Comparison of ENCODE assay signal across 23 cellular contexts in genomic region chr12:58567189-58567588, GRCh38.
"Had no signal": no experiment of that assay in that cellular context is flagged by ENCODE, and none has a peak within 500 bp of the region (broad histone marks: within the 10 kb centered on the region; RNA-seq: fewer than 3 reads in every experiment).

No MANE protein-coding gene starts in this region.

- DNase-seq: activated CD4-positive, alpha-beta T cell treated with anti-CD3 and anti-CD28 coated beads for 1 hour; activated CD4-positive, alpha-beta T cell treated with anti-CD3 and anti-CD28 coated beads, Interleukin-2, amount 10 ng/mL, durations not matched to agents 24 days and 14 days; activated CD4-positive, alpha-beta T cell treated with anti-CD3 and anti-CD28 coated beads, Interleukin-2, amount 50 U/mL, for 48 hours; activated CD8-positive, alpha-beta memory T cell treated with anti-CD3 and anti-CD28 coated beads, Interleukin-2, amount 10 ng/mL, durations not matched to agents 7 days and 5 days; activated effector memory CD4-positive, alpha-beta T cell treated with Interleukin-2 at 50 U/mL for 16 hours; activated naive CD4-positive, alpha-beta T cell; activated T-cell treated with anti-CD3 and anti-CD28 coated beads, Interleukin-2, amount 50 U/mL, for 24 hours; aorta; MM.1S; NCI-H1105; NCI-H1436; NCI-H1694 treated with DMSO at 0.1 percent for 48 hours; NCI-H2029 treated with DMSO at 0.1 percent for 48 hours; NCI-H2227 treated with DMSO at 0.1 percent for 48 hours; NCI-H446 treated with DMSO at 0.1 percent for 48 hours; SHP77 had no signal

- H3K4me3 ChIP-seq: breast epithelium had no signal

- FAIRE-seq: RCC 7860 had no signal

- H3K27me3 Mint-ChIP-seq: activated CD4-positive, alpha-beta T cell treated with anti-CD3 and anti-CD28 coated beads, Interleukin-2, amount 10 ng/mL, durations not matched to agents 24 days and 14 days; activated CD8-positive, alpha-beta memory T cell treated with anti-CD3 and anti-CD28 coated beads, Interleukin-2, amount 10 ng/mL, durations not matched to agents 7 days and 5 days; activated T-cell treated with anti-CD3 and anti-CD28 coated beads, Interleukin-2, amount 50 U/mL, for 24 hours had no signal

- H3K4me1 Mint-ChIP-seq: activated CD4-positive, alpha-beta T cell treated with anti-CD3 and anti-CD28 coated beads, Interleukin-2, amount 10 ng/mL, durations not matched to agents 24 days and 14 days; activated CD8-positive, alpha-beta memory T cell treated with anti-CD3 and anti-CD28 coated beads, Interleukin-2, amount 10 ng/mL, durations not matched to agents 7 days and 5 days; activated naive CD4-positive, alpha-beta T cell treated with anti-CD3 and anti-CD28 coated beads, Interleukin-2, amount 50 U/mL, for 24 hours; central memory CD8-positive, alpha-beta T cell; WTC11 had no signal

- H3K27me3 ChIP-seq: breast epithelium had no signal

- H3K27ac Mint-ChIP-seq: activated CD4-positive, alpha-beta T cell treated with anti-CD3 and anti-CD28 coated beads, Interleukin-2, amount 10 ng/mL, durations not matched to agents 24 days and 14 days; activated CD8-positive, alpha-beta memory T cell treated with anti-CD3 and anti-CD28 coated beads, Interleukin-2, amount 10 ng/mL, durations not matched to agents 7 days and 5 days; activated naive CD4-positive, alpha-beta T cell treated with anti-CD3 and anti-CD28 coated beads, Interleukin-2, amount 50 U/mL, for 24 hours; activated T-cell treated with anti-CD3 and anti-CD28 coated beads, Interleukin-2, amount 50 U/mL, for 24 hours; activated T-helper 1 cell treated with anti-CD3 and anti-CD28 coated beads, Interleukin-12 subunit alpha, Interleukin-12 subunit beta, Interleukin-2, Interleukin-4 antibody, amounts not matched to agents 30 ng/mL and 10 ng/mL and 1 ng/mL, durations not matched to agents 14 hours and 24 hours and 36 hours; T-helper 1 cell treated with Interleukin-12 subunit alpha and Interleukin-12 subunit beta and Interleukin-4 antibody, amounts not matched to agents 30 μg/mL and 1 μg/mL, for 36 hours; WTC11 had no signal

- H3K9me3 ChIP-seq: breast epithelium had no signal

- H3K36me3 ChIP-seq: breast epithelium had no signal

- ATAC-seq: activated CD8-positive, alpha-beta memory T cell treated with anti-CD3 and anti-CD28 coated beads, Interleukin-2, amount 10 ng/mL, durations not matched to agents 7 days and 5 days; WTC11 had no signal

- H3K9me3 Mint-ChIP-seq: activated CD4-positive, alpha-beta T cell treated with anti-CD3 and anti-CD28 coated beads, Interleukin-2, amount 10 ng/mL, durations not matched to agents 24 days and 14 days; activated naive CD4-positive, alpha-beta T cell treated with anti-CD3 and anti-CD28 coated beads, Interleukin-2, amount 50 U/mL, for 24 hours; activated T-helper 1 cell treated with anti-CD3 and anti-CD28 coated beads, Interleukin-12 subunit alpha, Interleukin-12 subunit beta, Interleukin-2, Interleukin-4 antibody, amounts not matched to agents 30 ng/mL and 10 ng/mL and 1 ng/mL, durations not matched to agents 14 hours and 24 hours and 36 hours; T-helper 1 cell treated with Interleukin-12 subunit alpha and Interleukin-12 subunit beta and Interleukin-4 antibody, amounts not matched to agents 30 μg/mL and 1 μg/mL, for 36 hours had no signal

- H3K4me3 Mint-ChIP-seq: activated CD4-positive, alpha-beta T cell treated with anti-CD3 and anti-CD28 coated beads, Interleukin-2, amount 10 ng/mL, durations not matched to agents 24 days and 14 days; activated CD8-positive, alpha-beta memory T cell treated with anti-CD3 and anti-CD28 coated beads, Interleukin-2, amount 10 ng/mL, durations not matched to agents 7 days and 5 days; activated naive CD4-positive, alpha-beta T cell treated with anti-CD3 and anti-CD28 coated beads, Interleukin-2, amount 50 U/mL, for 24 hours; activated T-cell treated with anti-CD3 and anti-CD28 coated beads, Interleukin-2, amount 50 U/mL, for 24 hours; activated T-helper 1 cell treated with anti-CD3 and anti-CD28 coated beads, Interleukin-12 subunit alpha, Interleukin-12 subunit beta, Interleukin-2, Interleukin-4 antibody, amounts not matched to agents 30 ng/mL and 10 ng/mL and 1 ng/mL, durations not matched to agents 14 hours and 24 hours and 36 hours; central memory CD8-positive, alpha-beta T cell; T-helper 1 cell treated with Interleukin-12 subunit alpha and Interleukin-12 subunit beta and Interleukin-4 antibody, amounts not matched to agents 30 μg/mL and 1 μg/mL, for 36 hours; WTC11 had no signal

- H3K4me1 ChIP-seq: breast epithelium had no signal

- H3K27ac ChIP-seq: breast epithelium had no signal

- H3K36me3 Mint-ChIP-seq: activated CD8-positive, alpha-beta memory T cell treated with anti-CD3 and anti-CD28 coated beads, Interleukin-2, amount 10 ng/mL, durations not matched to agents 7 days and 5 days; activated naive CD4-positive, alpha-beta T cell treated with anti-CD3 and anti-CD28 coated beads, Interleukin-2, amount 50 U/mL, for 24 hours; WTC11 had no signal
